ENCODE assay signal across 12 cellular contexts in the genomic region with DNA sequence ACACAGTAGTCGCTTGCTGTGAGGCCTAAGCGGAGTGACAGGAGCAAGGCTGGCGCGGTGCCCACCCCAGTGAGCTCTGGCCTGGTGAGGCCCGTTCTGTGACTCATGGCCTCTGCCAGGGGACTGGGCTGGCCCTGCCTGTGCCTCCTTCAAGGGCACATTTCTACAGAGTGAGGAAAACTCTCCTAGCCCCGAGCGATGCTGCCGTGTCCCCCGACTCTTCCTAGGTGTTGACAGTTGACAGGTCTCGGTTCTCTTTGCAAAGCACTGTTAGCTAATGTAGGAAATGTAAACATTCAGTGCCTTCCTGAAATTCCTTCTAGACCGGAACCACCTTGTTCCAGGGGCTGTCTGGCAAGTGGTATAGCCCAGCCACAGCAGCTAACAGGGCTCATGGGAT. TPM values are rescaled to one million over a fixed set of nuclear protein-coding genes. Genes with fewer than 3 reads are reported as not detected.
DNase-seq lines count a peak whose midpoint lies in the region; ATAC-seq, FAIRE-seq and TF ChIP-seq lines count a peak whose summit lies in the region.
"Had no signal": no experiment of that assay in that cellular context is flagged by ENCODE, and none has a peak within 500 bp of the region (broad histone marks: within the 10 kb centered on the region; RNA-seq: fewer than 3 reads in every experiment).

No MANE protein-coding gene starts in this region.

- peaks cover 0 to 48% of the 10 kb centered on the region in 2 donors for H3K27me3 ChIP-seq in tibial artery

- no peaks in the 10 kb centered on the region for H3K36me3 ChIP-seq in tibial artery

- H3K27ac ChIP-seq in tibial artery: no peak overlapping the region
- H3K27ac ChIP-seq: 22Rv1 had no signal

- peak; percentile 24 for ATAC-seq in left lobe of liver

- no peak for TF ChIP-seq CTCF in tibial artery (IDR thresholded peaks at IDR 0.05)

- H3K4me1 ChIP-seq in tibial artery: peaks cover 0 to 10% (median 5%) of the 10 kb centered on the region in 4 donors

- no peak overlapping the region for H3K4me3 ChIP-seq in tibial artery

- H3K9me3 ChIP-seq in tibial artery: no peaks in the 10 kb centered on the region

- FAIRE-seq in GM12891 (lab: Jason Lieb, UNC): no peak
- FAIRE-seq: GM18507 had no signal

- DNase-seq in DMS 273 (lab: John Stamatoyannopoulos, UW; ENCODE audit: unreplicated experiment) (peak; percentile 14), DMS 273 treated with DMSO at 0.1 percent for 48 hours (lab: John Stamatoyannopoulos, UW) (no peak), cerebellar nuclear complex (lab: John Stamatoyannopoulos, UW) (peak; percentile 28 to 30), left lobe of liver (ENCODE audit: low spot score) (no peak), tibial artery (peak; percentile 53 to 76), GM19238 (ENCODE audit: insufficient read length, low spot score) (no peak), GM12891 (ENCODE audit: insufficient read length, low spot score) (no peak), NCI-H1694 (lab: John Stamatoyannopoulos, UW) (no peak)
- DNase-seq: activated B cell treated with CpG ODN at 0.5 μM for 24 hours, NCI-H146 had no signal

- intact Hi-C loops in tibial artery (cut with DNase I; ENCODE audit: low total_unique reads): loop anchor here (5.0 kb wide), 1 partner anchor 101 kb away; no protein-coding TSS in a partner anchor

- TF ChIP-seq POLR2A in GM12891 (IDR thresholded peaks at IDR 0.05; ENCODE audit: low read depth, low read length): no peak

TF ChIP-seq in GM12891, 5 proteins besides CTCF, POLR2A, EP300 and RAD21:
- TF ChIP-seq PAX5 (IDR thresholded peaks at IDR 0.05; ENCODE audit: insufficient read depth, low read length, severe bottlenecking): no peak
- TF ChIP-seq POLR2AphosphoS5 (IDR thresholded peaks at IDR 0.05; ENCODE audit: low read depth, low read length): no peak
- TF ChIP-seq POU2F2 (IDR thresholded peaks at IDR 0.05; ENCODE audit: low read depth, low read length): no peak
- TF ChIP-seq TAF1 (IDR thresholded peaks at IDR 0.05; ENCODE audit: low read depth, low read length): no peak
- no peak for TF ChIP-seq SPI1 (IDR thresholded peaks at IDR 0.05; ENCODE audit: low read depth, low read length)

RNA-seq across cellular contexts. Expression of gene ABCG1, which starts 43.9 kb away (rescaled TPM):
- total RNA-seq in left lobe of liver: 4.7 TPM
- 2.5 TPM for polyA plus RNA-seq in GM12891 (2012; ENCODE audit: low read depth, missing spikeins)

RNA-seq across cellular contexts. Expression of gene TFF3, which starts 52.4 kb away (rescaled TPM):
- 4.1 TPM for total RNA-seq in left lobe of liver
- not detected for polyA plus RNA-seq in GM12891 (2012; ENCODE audit: low read depth, missing spikeins)
- total RNA-seq: activated B cell treated with CpG ODN at 0.5 μM for 24 hours had no signal

Comparison
In these comparisons a context has a peak if more than half of its experiments do, and no peak if none do; other contexts are left out.
1. DNase-seq: peak in DMS 273 (single experiment), cerebellar nuclear complex (2 of 2) and tibial artery (2 of 2); none in DMS 273 treated with DMSO at 0.1 percent for 48 hours (single experiment), left lobe of liver (single experiment), GM19238 (single experiment), GM12891 (single experiment) and NCI-H1694 (single experiment).